ENCODE assay signal across 19 cellular contexts in the genomic region with DNA sequence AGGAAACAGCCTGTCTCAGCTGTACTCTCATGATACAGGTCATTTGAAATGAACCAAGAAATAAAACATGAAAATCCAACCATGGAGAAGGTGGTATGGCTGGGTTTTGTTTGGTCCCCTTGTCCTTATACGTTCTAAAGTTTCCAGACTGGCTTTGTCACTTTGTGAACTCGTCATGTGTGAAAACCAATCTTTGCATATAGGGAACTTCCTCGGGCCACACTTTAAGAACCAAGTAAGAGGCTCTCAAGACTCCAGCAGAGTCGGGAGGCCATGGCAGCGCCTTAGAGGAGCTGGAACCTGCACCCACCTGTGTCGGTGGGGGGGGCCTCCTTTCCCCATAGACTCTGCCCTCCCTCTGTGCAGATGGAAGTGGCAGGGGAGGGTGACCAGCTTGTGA.
"Had no signal": no experiment of that assay in that cellular context is flagged by ENCODE, and none has a peak within 500 bp of the region (broad histone marks: within the 10 kb centered on the region; RNA-seq: fewer than 3 reads in every experiment).

No MANE protein-coding gene starts in this region.

- H3K27ac ChIP-seq: KMS-11, PC-9 had no signal

- DNase-seq: activated CD4-positive, alpha-beta T cell treated with anti-CD3 and anti-CD28 coated beads for 4 hours; activated CD8-positive, alpha-beta memory T cell treated with anti-CD3 and anti-CD28 coated beads, Interleukin-2, amount 50 U/mL, for 4 hours; activated CD8-positive, alpha-beta T cell treated with anti-CD3 and anti-CD28 coated beads for 36 hours; activated gamma-delta T cell; activated naive CD4-positive, alpha-beta T cell treated with anti-CD3 and anti-CD28 coated beads for 36 hours; activated naive CD8-positive, alpha-beta T cell treated with anti-CD3 and anti-CD28 coated beads for 36 hours; anterior cingulate cortex; caudate nucleus; MV-4-11; NCI-H1092 treated with DMSO at 0.1 percent for 48 hours; NCI-H1417 treated with DMSO at 0.1 percent for 48 hours; NCI-H2029; NCI-H2107; PC-9; SHP77 treated with DMSO at 0.1 percent for 48 hours had no signal

- ATAC-seq: activated CD4-positive, CD25-positive, alpha-beta regulatory T cell treated with anti-CD3 and anti-CD28 coated beads, Interleukin-2, amount 50 U/mL, for 24 hours; activated CD8-positive, alpha-beta T cell treated with anti-CD3 and anti-CD28 coated beads for 36 hours had no signal

- H3K4me3 Mint-ChIP-seq: activated CD8-positive, alpha-beta T cell treated with anti-CD3 and anti-CD28 coated beads for 36 hours; activated naive CD4-positive, alpha-beta T cell treated with anti-CD3 and anti-CD28 coated beads for 36 hours; activated naive CD8-positive, alpha-beta T cell treated with anti-CD3 and anti-CD28 coated beads for 36 hours; T-helper 1 cell treated with Interleukin-12 subunit alpha and Interleukin-12 subunit beta and Interleukin-4 antibody, amounts not matched to agents 30 μg/mL and 1 μg/mL, for 36 hours had no signal

- H3K4me3 ChIP-seq: MG63, PC-9 had no signal

- H3K4me2 ChIP-seq: KMS-11, PC-9 had no signal

- H3K9me3 Mint-ChIP-seq: activated CD8-positive, alpha-beta T cell treated with anti-CD3 and anti-CD28 coated beads for 36 hours; activated naive CD4-positive, alpha-beta T cell treated with anti-CD3 and anti-CD28 coated beads for 36 hours; activated naive CD8-positive, alpha-beta T cell treated with anti-CD3 and anti-CD28 coated beads for 36 hours; T-helper 1 cell treated with Interleukin-12 subunit alpha and Interleukin-12 subunit beta and Interleukin-4 antibody, amounts not matched to agents 30 μg/mL and 1 μg/mL, for 36 hours had no signal

- H3K27me3 ChIP-seq: MG63 had no signal

- H3K9me3 ChIP-seq: MG63 had no signal

- H3K36me3 Mint-ChIP-seq: activated naive CD8-positive, alpha-beta T cell treated with anti-CD3 and anti-CD28 coated beads for 36 hours had no signal

- H2AFZ ChIP-seq: PC-9 had no signal

- H3K36me3 ChIP-seq: MG63 had no signal

- H3K9ac ChIP-seq: KMS-11 had no signal

- H3K27ac Mint-ChIP-seq: activated CD8-positive, alpha-beta T cell treated with anti-CD3 and anti-CD28 coated beads for 36 hours; activated naive CD4-positive, alpha-beta T cell treated with anti-CD3 and anti-CD28 coated beads for 36 hours; activated naive CD8-positive, alpha-beta T cell treated with anti-CD3 and anti-CD28 coated beads for 36 hours; T-helper 1 cell treated with Interleukin-12 subunit alpha and Interleukin-12 subunit beta and Interleukin-4 antibody, amounts not matched to agents 30 μg/mL and 1 μg/mL, for 36 hours had no signal
